ENCODE assay signal across 1 cellular context in genomic region chr1:27643626-27644368, GRCh38.
TF ChIP-seq lines count a peak whose summit lies in the region.

No MANE protein-coding gene starts in this region.

TF ChIP-seq in HepG2, 621 proteins besides CTCF, POLR2A, EP300 and RAD21 (continued from another document and continues in another):
- TF ChIP-seq ZNF639 (CRISPR knock-in tag; conservative IDR thresholded peaks at IDR 0.05) = no peak
- TF ChIP-seq ZNF564 (CRISPR knock-in tag; IDR thresholded peaks at IDR 0.05) = no peak
- TF ChIP-seq CREB3 (CRISPR knock-in tag; IDR thresholded peaks at IDR 0.05) = no peak
- no peak for TF ChIP-seq KLF12 (CRISPR knock-in tag; IDR thresholded peaks at IDR 0.05; ENCODE audit: borderline replicate concordance)
- peak; percentile 19 for TF ChIP-seq TEAD3 (CRISPR knock-in tag; optimal IDR thresholded peaks at IDR 0.05; ENCODE audit: borderline replicate concordance)
- peak; percentile 46; the same call in 1 of the 2 replicates for TF ChIP-seq ZNF232 (CRISPR knock-in tag; IDR thresholded peaks at IDR 0.05; ENCODE audit: borderline replicate concordance)
- no peak for TF ChIP-seq NRL (CRISPR knock-in tag; IDR thresholded peaks at IDR 0.05; ENCODE audit: borderline replicate concordance)
- TF ChIP-seq ZNF782 (CRISPR knock-in tag; IDR thresholded peaks at IDR 0.05; ENCODE audit: borderline replicate concordance) = no peak
- no peak for TF ChIP-seq ZSCAN9 (CRISPR knock-in tag; IDR thresholded peaks at IDR 0.05; ENCODE audit: borderline replicate concordance)
- TF ChIP-seq RORA (CRISPR knock-in tag; IDR thresholded peaks at IDR 0.05) = no peak
- TF ChIP-seq STAG1 (CRISPR knock-in tag; IDR thresholded peaks at IDR 0.05) = peak; percentile 60
- TF ChIP-seq SIN3B (IDR thresholded peaks at IDR 0.05; ENCODE audit: low read length) = no peak
- TF ChIP-seq NR1H2 (CRISPR knock-in tag; IDR thresholded peaks at IDR 0.05; ENCODE audit: borderline replicate concordance, low read depth) = no peak
- 0 out of 2 replicates have a peak, but pooled peaks have one; percentile 51 for TF ChIP-seq ZNF572 (CRISPR knock-in tag; IDR thresholded peaks at IDR 0.05)
- TF ChIP-seq SMAD3 (CRISPR knock-in tag; IDR thresholded peaks at IDR 0.05) = no peak
- no peak for TF ChIP-seq ZNF207 (IDR thresholded peaks at IDR 0.05; ENCODE audit: borderline replicate concordance)
- TF ChIP-seq THRA (CRISPR knock-in tag; IDR thresholded peaks at IDR 0.05; ENCODE audit: borderline replicate concordance) = no peak
- peak; percentile 39; the same call in 1 of the 2 replicates for TF ChIP-seq ZFY (CRISPR knock-in tag; IDR thresholded peaks at IDR 0.05)
- no peak for TF ChIP-seq RBM22 (optimal IDR thresholded peaks at IDR 0.05; ENCODE audit: low read length)
- TF ChIP-seq ZNF614 (CRISPR knock-in tag; IDR thresholded peaks at IDR 0.05; ENCODE audit: borderline replicate concordance) = no peak
- TF ChIP-seq SNAPC5 (CRISPR knock-in tag; IDR thresholded peaks at IDR 0.05; ENCODE audit: borderline replicate concordance) = no peak
- no peak for TF ChIP-seq KLF9 (CRISPR knock-in tag; IDR thresholded peaks at IDR 0.05; ENCODE audit: low read depth)
- TF ChIP-seq HDAC2 (CRISPR knock-in tag; IDR thresholded peaks at IDR 0.05) = no peak
- TF ChIP-seq RXRB (CRISPR knock-in tag; IDR thresholded peaks at IDR 0.05; ENCODE audit: borderline replicate concordance) = no peak
- TF ChIP-seq HCFC1 (IDR thresholded peaks at IDR 0.05; ENCODE audit: low read depth, low read length) = no peak
- TF ChIP-seq HIVEP1 (CRISPR knock-in tag; IDR thresholded peaks at IDR 0.05) = no peak
- TF ChIP-seq ZNF3 (CRISPR knock-in tag; IDR thresholded peaks at IDR 0.05) = no peak
- no peak for TF ChIP-seq MED1 (CRISPR knock-in tag; IDR thresholded peaks at IDR 0.05)
- TF ChIP-seq EEA1 (CRISPR knock-in tag; IDR thresholded peaks at IDR 0.05; ENCODE audit: borderline replicate concordance) = no peak
- TF ChIP-seq PRDM4 (CRISPR knock-in tag; IDR thresholded peaks at IDR 0.05; ENCODE audit: borderline replicate concordance) = no peak
- TF ChIP-seq NKX3-1 (CRISPR knock-in tag; IDR thresholded peaks at IDR 0.05) = no peak
- TF ChIP-seq ZFP90 (CRISPR knock-in tag; IDR thresholded peaks at IDR 0.05; ENCODE audit: borderline replicate concordance) = no peak
- TF ChIP-seq KDM3A (CRISPR knock-in tag; IDR thresholded peaks at IDR 0.05; ENCODE audit: low read depth) = no peak
- no peak for TF ChIP-seq HMGXB3 (CRISPR knock-in tag; IDR thresholded peaks at IDR 0.05; ENCODE audit: borderline replicate concordance)
- no peak for TF ChIP-seq ZNF274 (CRISPR knock-in tag; IDR thresholded peaks at IDR 0.05)
- no peak for TF ChIP-seq CC2D1A (CRISPR knock-in tag; IDR thresholded peaks at IDR 0.05)
- no peak for TF ChIP-seq NR2F1 (CRISPR knock-in tag; IDR thresholded peaks at IDR 0.05)
- TF ChIP-seq ZNF576 (CRISPR knock-in tag; IDR thresholded peaks at IDR 0.05) = no peak
- TF ChIP-seq KMT2B (CRISPR knock-in tag; IDR thresholded peaks at IDR 0.05) = no peak
- no peak for TF ChIP-seq NCOA5 (CRISPR knock-in tag; IDR thresholded peaks at IDR 0.05)
- 0 out of 2 replicates have a peak, but pooled peaks have one; percentile 44 for TF ChIP-seq SMAD1 (CRISPR knock-in tag; IDR thresholded peaks at IDR 0.05; ENCODE audit: borderline replicate concordance, low read depth)
- no peak for TF ChIP-seq ZNF704 (CRISPR knock-in tag; IDR thresholded peaks at IDR 0.05; ENCODE audit: borderline replicate concordance)
- TF ChIP-seq ZNF431 (CRISPR knock-in tag; IDR thresholded peaks at IDR 0.05; ENCODE audit: borderline replicate concordance, low read depth) = no peak
- TF ChIP-seq IRF1 (CRISPR knock-in tag; IDR thresholded peaks at IDR 0.05; ENCODE audit: low read depth) = no peak
- no peak for TF ChIP-seq ZNF605 (CRISPR knock-in tag; IDR thresholded peaks at IDR 0.05)
- TF ChIP-seq ZNF333 (CRISPR knock-in tag; IDR thresholded peaks at IDR 0.05; ENCODE audit: borderline replicate concordance) = 0 out of 2 replicates have a peak, but pooled peaks have one; percentile 27
- TF ChIP-seq ZNF768 (CRISPR knock-in tag; IDR thresholded peaks at IDR 0.05) = no peak; the same call in 1 of the 2 replicates
- 0 out of 2 replicates have a peak, but pooled peaks have one; percentile 26 for TF ChIP-seq PHF8 (CRISPR knock-in tag; IDR thresholded peaks at IDR 0.05)
- TF ChIP-seq ZNF138 (CRISPR knock-in tag; IDR thresholded peaks at IDR 0.05; ENCODE audit: low read depth) = no peak
- no peak for TF ChIP-seq TP53 (CRISPR knock-in tag; conservative IDR thresholded peaks at IDR 0.05)
- no peak for TF ChIP-seq ZNF530 (CRISPR knock-in tag; IDR thresholded peaks at IDR 0.05; ENCODE audit: low read depth)
- 0 out of 4 replicates have a peak, but pooled peaks of 1 of the 2 experiments have one; percentile 24 for TF ChIP-seq HMGXB4 (CRISPR knock-in tag; IDR thresholded peaks at IDR 0.05; ENCODE audit: borderline replicate concordance in 1 of 2, low read depth in 1 of 2)
- TF ChIP-seq BATF2 (CRISPR knock-in tag; IDR thresholded peaks at IDR 0.05) = no peak
- TF ChIP-seq THAP8 (CRISPR knock-in tag; IDR thresholded peaks at IDR 0.05; ENCODE audit: borderline replicate concordance) = no peak
- peak; percentile 51; the same call in 1 of the 2 replicates for TF ChIP-seq ZFX (CRISPR knock-in tag; IDR thresholded peaks at IDR 0.05; ENCODE audit: low read depth)
- TF ChIP-seq ZNF550 (CRISPR knock-in tag; IDR thresholded peaks at IDR 0.05; ENCODE audit: borderline replicate concordance) = no peak
